22 cellular contexts compared by ENCODE assay signal in the genomic region with DNA sequence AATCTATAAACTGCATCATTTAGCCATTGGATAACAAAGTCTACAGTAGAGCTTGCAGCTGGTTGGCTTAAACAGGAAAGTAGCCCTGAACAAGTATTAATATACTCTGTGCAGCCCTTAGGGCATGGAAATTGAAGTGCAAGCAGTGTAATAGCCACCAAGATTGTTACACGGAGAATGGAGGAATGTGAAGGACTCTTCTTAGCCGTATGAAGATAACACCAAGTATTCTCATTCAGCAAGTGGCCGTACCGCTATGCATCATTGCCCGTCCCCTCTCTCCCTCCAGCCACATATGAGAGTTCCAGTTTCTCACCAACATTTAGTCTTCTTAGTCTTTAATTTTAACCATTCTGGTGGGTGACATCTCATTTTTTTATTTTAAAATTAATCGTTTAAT.
"Had no signal": no experiment of that assay in that cellular context is flagged by ENCODE, and none has a peak within 500 bp of the region (broad histone marks: within the 10 kb centered on the region; RNA-seq: fewer than 3 reads in every experiment).

No MANE protein-coding gene starts in this region.

- H3K27ac ChIP-seq: body of pancreas, neural progenitor cell, stomach, suprapubic skin, transverse colon had no signal

- H3K9me3 ChIP-seq: body of pancreas, sigmoid colon, stomach, suprapubic skin, transverse colon had no signal

- H3K36me3 ChIP-seq: neural progenitor cell, sigmoid colon, stomach, transverse colon had no signal

- H3K27me3 ChIP-seq: body of pancreas, neural progenitor cell, sigmoid colon, stomach, suprapubic skin, transverse colon had no signal

- H3K4me2 ChIP-seq: neural progenitor cell, smooth muscle cell had no signal

- H2AFZ ChIP-seq: neural progenitor cell had no signal

- H3K4me3 ChIP-seq: body of pancreas, neural progenitor cell, sigmoid colon, smooth muscle cell, stomach, suprapubic skin, transverse colon had no signal

- H3K4me1 ChIP-seq: neural progenitor cell had no signal

- ATAC-seq: activated naive CD8-positive, alpha-beta T cell treated with anti-CD3 and anti-CD28 coated beads, Interleukin-2, amount 50 U/mL, for 24 hours; body of pancreas; left cardiac atrium; naive thymus-derived CD8-positive, alpha-beta T cell; stimulated activated memory B cell treated with anti-CD40 and anti-IgM and Interleukin-4, amounts not matched to agents 10 μg/mL and 1 μg/mL and 100 μg/mL, for 72 hours had no signal

- DNase-seq: activated B cell treated with CpG ODN at 0.5 μM for 24 hours; activated CD4-positive, alpha-beta T cell treated with anti-CD3 and anti-CD28 coated beads for 4 hours; activated CD4-positive, alpha-beta T cell treated with anti-CD3 and anti-CD28 coated beads, Interleukin-2, amount 50 U/mL, for 48 hours; activated effector memory CD4-positive, alpha-beta T cell treated with anti-CD3 and anti-CD28 coated beads, Interleukin-2, amount 50 U/mL, for 16 hours; activated naive CD4-positive, alpha-beta T cell treated with anti-CD3 and anti-CD28 coated beads, Interleukin-2, amount 50 U/mL, for 16 hours; activated naive CD8-positive, alpha-beta T cell treated with anti-CD3 and anti-CD28 coated beads, Interleukin-2, amount 50 U/mL, for 24 hours; body of pancreas; caudate nucleus; effector memory CD4-positive, alpha-beta T cell; islet precursor cell; left cardiac atrium; naive thymus-derived CD8-positive, alpha-beta T cell; posterior cingulate gyrus; sigmoid colon; stimulated activated CD4-positive, alpha-beta T cell treated with anti-CD3 and anti-CD28 coated beads, Interleukin-15, amount 100 ng/mL, for 24 hours; stomach; T1000; transverse colon had no signal

- H3K9ac ChIP-seq: neural progenitor cell had no signal
